14 cellular contexts compared by ENCODE assay signal in the genomic region with DNA sequence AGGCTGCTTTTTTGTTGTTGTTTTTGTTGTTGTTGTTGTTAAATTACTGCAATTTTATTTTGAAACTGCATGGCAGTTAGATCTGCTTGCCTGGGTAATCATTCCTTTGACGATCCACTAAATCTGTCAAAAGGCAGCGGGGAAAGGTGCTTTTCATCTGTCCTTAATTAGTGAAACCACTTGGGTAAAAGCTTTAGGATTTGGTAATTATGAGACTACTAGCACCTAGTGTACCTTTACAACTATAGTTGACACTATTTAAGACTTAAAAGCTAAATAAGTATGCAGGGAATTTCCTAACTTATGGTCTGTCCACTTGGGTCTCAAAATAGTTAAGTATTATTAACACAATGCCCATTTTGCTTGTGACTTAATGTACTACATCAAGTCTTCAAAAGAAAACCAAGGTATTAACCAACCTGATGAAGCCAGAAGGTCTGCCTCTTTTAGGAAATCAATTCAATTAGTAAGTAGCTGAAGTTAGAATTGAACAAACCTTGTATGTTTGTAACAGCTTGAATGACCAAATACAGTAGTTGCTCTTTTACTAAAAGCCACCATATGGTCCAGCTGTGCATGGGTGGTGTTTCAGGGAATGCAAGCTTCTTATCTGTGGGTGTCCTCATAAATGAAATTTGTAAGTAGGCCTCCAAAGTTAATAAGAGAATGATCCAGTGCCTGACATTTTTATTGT. TPM values are rescaled to one million over a fixed set of nuclear protein-coding genes. Genes with fewer than 3 reads are reported as not detected.
DNase-seq lines count a peak whose midpoint lies in the region; ATAC-seq, FAIRE-seq and TF ChIP-seq lines count a peak whose summit lies in the region.
"Had no signal": no experiment of that assay in that cellular context is flagged by ENCODE, and none has a peak within 500 bp of the region (broad histone marks: within the 10 kb centered on the region; RNA-seq: fewer than 3 reads in every experiment).

No MANE protein-coding gene starts in this region.

- H3K9me3 ChIP-seq in lower lobe of right lung, result no peaks in the 10 kb centered on the region
- H3K9me3 ChIP-seq: sigmoid colon, SJSA1 had no signal

- H3K27ac ChIP-seq in lower lobe of right lung, result no peak overlapping the region
- H3K27ac ChIP-seq: sigmoid colon, SJSA1 had no signal

- intact Hi-C loops in lower lobe of right lung (cut with DNase I), result no loop called here

- H3K36me3 ChIP-seq in lower lobe of right lung, result peaks cover 34% of the 10 kb centered on the region

- ATAC-seq in GM18520 (IDR thresholded peaks at IDR 0.05; ENCODE audit: unreplicated experiment) (peak; percentile 33), HG03354 (IDR thresholded peaks at IDR 0.05; ENCODE audit: poor library complexity, severe bottlenecking, unreplicated experiment) (peak; percentile 61), lower lobe of right lung (no peak), HG03196 (IDR thresholded peaks at IDR 0.05; ENCODE audit: unreplicated experiment) (no peak)
- ATAC-seq: left cardiac atrium had no signal

- no peaks in the 10 kb centered on the region for H3K4me1 ChIP-seq in lower lobe of right lung
- H3K4me1 ChIP-seq: sigmoid colon, SJSA1 had no signal

- FAIRE-seq in H54 (lab: Jason Lieb, UNC), result peak; percentile 23
- FAIRE-seq: TTC549 had no signal

- DNase-seq in DMS 273 (lab: John Stamatoyannopoulos, UW; ENCODE audit: unreplicated experiment) (peak; percentile 80), H54 (ENCODE audit: insufficient read length, low spot score) (no peak), lower lobe of right lung (no peak), NCI-H187 (lab: John Stamatoyannopoulos, UW) (no peak)
- DNase-seq in stimulated activated naive CD4-positive, alpha-beta T cell treated with Interleukin-2 at 50 U/mL for 16 hours (lab: John Stamatoyannopoulos, UW), result no peak
- DNase-seq: DMS79 treated with DMSO at 0.1 percent for 48 hours, left cardiac atrium, NCI-H2081 treated with DMSO at 0.1 percent for 48 hours, sigmoid colon had no signal

- no peak for TF ChIP-seq POLR2A in H54 (IDR thresholded peaks at IDR 0.05; ENCODE audit: low read depth, low read length)

- no peak for TF ChIP-seq CTCF in lower lobe of right lung (IDR thresholded peaks at IDR 0.05)

- no peaks in the 10 kb centered on the region for H3K27me3 ChIP-seq in lower lobe of right lung (ENCODE audit: low read depth)
- H3K27me3 ChIP-seq: sigmoid colon, SJSA1 had no signal

- H3K4me3 ChIP-seq in lower lobe of right lung, result no peak overlapping the region
- H3K4me3 ChIP-seq: sigmoid colon, SJSA1 had no signal

RNA-seq across cellular contexts. Expression of a gene that starts 44.8 kb away (rescaled TPM):
- total RNA-seq in lower lobe of right lung, result 39.9 TPM

Comparison
In these comparisons a context has a peak if more than half of its experiments do, and no peak if none do; other contexts are left out.
1. ATAC-seq: peak in GM18520 (single experiment) and HG03354 (single experiment); none in lower lobe of right lung (0 of 2) and HG03196 (single experiment).